ENCODE assay signal across 1 cellular context in genomic region chr6:52553158-52553557, GRCh38.
TF ChIP-seq lines count a peak whose summit lies in the region.

No MANE protein-coding gene starts in this region.

TF ChIP-seq in HepG2, 621 proteins besides CTCF, POLR2A, EP300 and RAD21:
- no peak for TF ChIP-seq NFKBIZ (CRISPR knock-in tag; IDR thresholded peaks at IDR 0.05)
- no peak for TF ChIP-seq TCF7 (IDR thresholded peaks at IDR 0.05; ENCODE audit: low read depth)
- no peak for TF ChIP-seq ZNF557 (CRISPR knock-in tag; IDR thresholded peaks at IDR 0.05)
- no peak for TF ChIP-seq NCOA5 (CRISPR knock-in tag; IDR thresholded peaks at IDR 0.05)
- no peak for TF ChIP-seq ASH2L (IDR thresholded peaks at IDR 0.05; ENCODE audit: insufficient read length, low read depth, low read length)
- TF ChIP-seq IRF9 (CRISPR knock-in tag; IDR thresholded peaks at IDR 0.05; ENCODE audit: borderline replicate concordance), result no peak
- TF ChIP-seq ZNF101 (CRISPR knock-in tag; IDR thresholded peaks at IDR 0.05; ENCODE audit: borderline replicate concordance, low read depth), result no peak
- no peak for TF ChIP-seq AKAP8 (CRISPR knock-in tag; IDR thresholded peaks at IDR 0.05)
- TF ChIP-seq WIZ (CRISPR knock-in tag; IDR thresholded peaks at IDR 0.05), result no peak
- TF ChIP-seq POGK (CRISPR knock-in tag; conservative IDR thresholded peaks at IDR 0.05), result no peak
- TF ChIP-seq ZNF646 (CRISPR knock-in tag; IDR thresholded peaks at IDR 0.05), result no peak
- TF ChIP-seq KLF16 (CRISPR knock-in tag; IDR thresholded peaks at IDR 0.05), result no peak
- TF ChIP-seq ZNF780A (CRISPR knock-in tag; IDR thresholded peaks at IDR 0.05), result no peak
- TF ChIP-seq MZF1 (CRISPR knock-in tag; IDR thresholded peaks at IDR 0.05; ENCODE audit: borderline replicate concordance), result no peak
- TF ChIP-seq RFX3 (CRISPR knock-in tag; IDR thresholded peaks at IDR 0.05), result no peak
- TF ChIP-seq ZNF142 (CRISPR knock-in tag; IDR thresholded peaks at IDR 0.05), result no peak
- TF ChIP-seq ZNF841 (CRISPR knock-in tag; IDR thresholded peaks at IDR 0.05; ENCODE audit: borderline replicate concordance), result no peak
- no peak for TF ChIP-seq NFRKB (IDR thresholded peaks at IDR 0.05)
- TF ChIP-seq FOXO1 (CRISPR knock-in tag; IDR thresholded peaks at IDR 0.05), result no peak
TF ChIP-seq in HepG2: peak in this region for 0.
